ENCODE assay signal across 8 cellular contexts in genomic region chr7:100428199-100428966, GRCh38. TPM values are rescaled to one million over a fixed set of nuclear protein-coding genes. Genes with fewer than 3 reads are reported as not detected.
DNase-seq lines count a peak whose midpoint lies in the region; ATAC-seq and TF ChIP-seq lines count a peak whose summit lies in the region.

Gene ZCWPW1 (minus strand): TSS chr7:100428703. CDS start chr7:100420649, 8,054 bp downstream.

- peak; percentile 97 to 99 for DNase-seq in NCI-H1930 (lab: John Stamatoyannopoulos, UW)
- peak; percentile 93 for DNase-seq in T-helper 9 cell
- peak; percentile 95 for DNase-seq in astrocyte of the cerebellum (ENCODE audit: low read depth)
- DNase-seq in hepatic stellate cell (ENCODE audit: low spot score): peak; percentile 91
- peak; percentile 95 for DNase-seq in putamen (ENCODE audit: low spot score)
- peak in 1 of 2 donors; percentile 98 for DNase-seq in vagina (ENCODE audit: extremely low spot score in 2 of 2)

- H3K27ac ChIP-seq in vagina: peak within 1 kb of the TSS; percentile 100

- no peak for TF ChIP-seq CTCF in astrocyte of the cerebellum (IDR thresholded peaks at IDR 0.05; ENCODE audit: low read depth, low read length, missing control alignments)
- no peak for TF ChIP-seq CTCF in vagina (IDR thresholded peaks at IDR 0.05)

- in situ Hi-C loops in astrocyte of the cerebellum (cut with HindIII; ENCODE audit: low sequenced_read_pairs): no loop called here

- H3K27me3 ChIP-seq in vagina: no peaks in the 10 kb centered on the region

- intact Hi-C loops in vagina (cut with DNase I): no loop called here

- H3K9me3 ChIP-seq in vagina: no peaks in the 10 kb centered on the region

- ATAC-seq in GM18499 (IDR thresholded peaks at IDR 0.05; ENCODE audit: insufficient read depth, unreplicated experiment) (peak; percentile 27), HG02970 (IDR thresholded peaks at IDR 0.05; ENCODE audit: low FRiP score, unreplicated experiment) (peak; percentile 37)

- H3K36me3 ChIP-seq in vagina: peaks cover 0 to under 1% of the 10 kb centered on the region in 2 donors

- H3K4me3 ChIP-seq in astrocyte of the cerebellum (ENCODE audit: low read depth, low read length) (peak within 1 kb of the TSS; percentile 65), vagina (peak within 1 kb of the TSS; percentile 90 to 93)

- H3K4me1 ChIP-seq in vagina: peaks cover 26% of the 10 kb centered on the region

- TF ChIP-seq POLR2A in vagina (IDR thresholded peaks at IDR 0.05): peak; percentile 70 to 98

RNA-seq across cellular contexts. Expression of gene ZCWPW1, which starts in this region (rescaled TPM):
- 5.9 TPM for total RNA-seq in vagina
